ENCODE assay signal across 18 cellular contexts in genomic region chr10:79045566-79046175, GRCh38. TPM values are rescaled to one million over a fixed set of nuclear protein-coding genes. Genes with fewer than 3 reads are reported as not detected.
A peak's percentile ranks its signal among the peaks of the same experiment; 100 is the strongest.
DNase-seq lines count a peak whose midpoint lies in the region; ATAC-seq and TF ChIP-seq lines count a peak whose summit lies in the region.
"Had no signal": no experiment of that assay in that cellular context is flagged by ENCODE, and none has a peak within 500 bp of the region (broad histone marks: within the 10 kb centered on the region; RNA-seq: fewer than 3 reads in every experiment).

No MANE protein-coding gene starts in this region.

- in situ Hi-C loops in GM13976 (cut with MboI; ENCODE audit: low sequenced_read_pairs, unreplicated experiment): no loop called here

- H3K4me3 Mint-ChIP-seq in activated CD4-positive, alpha-beta T cell treated with anti-CD3 and anti-CD28 coated beads, Interleukin-2, amount 10 ng/mL, durations not matched to agents 7 days and 5 days: no peak overlapping the region
- H3K4me3 Mint-ChIP-seq in activated CD4-positive, alpha-beta T cell treated with anti-CD3 and anti-CD28 coated beads for 36 hours: no peak overlapping the region
- H3K4me3 Mint-ChIP-seq: stimulated activated naive CD8-positive, alpha-beta T cell treated with anti-CD3 and anti-CD28 coated beads, Interleukin-15, Interleukin-2, amounts not matched to agents 100 ng/mL and 50 ng/mL, for 24 hours had no signal

- CTCF ChIA-PET in activated CD4-positive, alpha-beta T cell treated with anti-CD3 and anti-CD28 coated beads, Interleukin-2, amount 10 ng/mL, durations not matched to agents 7 days and 5 days (lab: Charles Lee): interaction anchor here (0.9 to 1.0 kb wide), 2 partner anchors 12 to 20 kb away, joined by 3 to 4 read pairs; no protein-coding TSS in a partner anchor
- CTCF ChIA-PET in activated CD4-positive, alpha-beta T cell treated with anti-CD3 and anti-CD28 coated beads for 36 hours (lab: Charles Lee): interaction anchor here (0.5 kb wide), 1 partner anchor 17 kb away, joined by 4 read pairs; no protein-coding TSS in a partner anchor

- POLR2A ChIA-PET in activated CD4-positive, alpha-beta T cell treated with anti-CD3 and anti-CD28 coated beads, Interleukin-2, amount 10 ng/mL, durations not matched to agents 7 days and 5 days (lab: Charles Lee): no interaction called here
- POLR2A ChIA-PET in activated CD4-positive, alpha-beta T cell treated with anti-CD3 and anti-CD28 coated beads for 36 hours (lab: Charles Lee): no interaction called here

- ATAC-seq in activated CD4-positive, alpha-beta T cell treated with anti-CD3 and anti-CD28 coated beads for 36 hours: no peak
- ATAC-seq in esophagus mucosa (peak; percentile 30), GM19467 (IDR thresholded peaks at IDR 0.05; ENCODE audit: unreplicated experiment) (no peak)
- ATAC-seq: heart left ventricle had no signal

- intact Hi-C loops in activated CD4-positive, alpha-beta T cell treated with anti-CD3 and anti-CD28 coated beads for 36 hours (cut with DNase I, micrococcal nuclease): no loop called here
- intact Hi-C loops in posterior vena cava (cut with DNase I): loop anchor here in 1 of 2 donors (10.0 kb wide), 1 partner anchor 171 kb away; no protein-coding TSS in a partner anchor

- H3K27ac Mint-ChIP-seq in activated CD4-positive, alpha-beta T cell treated with anti-CD3 and anti-CD28 coated beads, Interleukin-2, amount 10 ng/mL, durations not matched to agents 7 days and 5 days: peak overlapping the region; percentile 97
- H3K27ac Mint-ChIP-seq in activated CD4-positive, alpha-beta T cell treated with anti-CD3 and anti-CD28 coated beads for 36 hours: no peak overlapping the region
- H3K27ac Mint-ChIP-seq: stimulated activated naive CD8-positive, alpha-beta T cell treated with anti-CD3 and anti-CD28 coated beads, Interleukin-15, Interleukin-2, amounts not matched to agents 100 ng/mL and 50 ng/mL, for 24 hours had no signal

- no peaks in the 10 kb centered on the region for H3K9me3 Mint-ChIP-seq in activated CD4-positive, alpha-beta T cell treated with anti-CD3 and anti-CD28 coated beads, Interleukin-2, amount 10 ng/mL, durations not matched to agents 7 days and 5 days
- H3K9me3 Mint-ChIP-seq in activated CD4-positive, alpha-beta T cell treated with anti-CD3 and anti-CD28 coated beads for 36 hours (ENCODE audit: low read depth): peaks cover 3% of the 10 kb centered on the region
- H3K9me3 Mint-ChIP-seq: naive B cell; stimulated activated naive CD8-positive, alpha-beta T cell treated with anti-CD3 and anti-CD28 coated beads, Interleukin-15, Interleukin-2, amounts not matched to agents 100 ng/mL and 50 ng/mL, for 24 hours had no signal

- no peak for DNase-seq in activated CD4-positive, alpha-beta T cell treated with anti-CD3 and anti-CD28 coated beads, Interleukin-2, amount 10 ng/mL, durations not matched to agents 7 days and 5 days
- no peak for DNase-seq in activated CD4-positive, alpha-beta T cell treated with anti-CD3 and anti-CD28 coated beads for 36 hours
- peak; percentile 14 for DNase-seq in GM13976 (ENCODE audit: low spot score)
- peak; percentile 22 for DNase-seq in posterior vena cava (ENCODE audit: low spot score)
- no peak for DNase-seq in NCI-H2107 treated with DMSO at 0.1 percent for 48 hours (lab: John Stamatoyannopoulos, UW; ENCODE audit: unreplicated experiment)
- DNase-seq in ecto neural progenitor cell (ENCODE audit: low spot score): no peak
- DNase-seq: cerebellar nuclear complex; HCEC 1CT; mammary epithelial cell; naive B cell; NCI-H1436; NCI-H2171 treated with DMSO at 0.1 percent for 48 hours; SHP77 treated with DMSO at 0.1 percent for 48 hours; stimulated activated CD4-positive, alpha-beta T cell treated with anti-CD3 and anti-CD28 coated beads, Interleukin-1b, Interleukin-23, amount 100 ng/mL, for 48 hours had no signal

- H3K4me1 Mint-ChIP-seq in activated CD4-positive, alpha-beta T cell treated with anti-CD3 and anti-CD28 coated beads, Interleukin-2, amount 10 ng/mL, durations not matched to agents 7 days and 5 days: peaks cover 72% of the 10 kb centered on the region
- H3K4me1 Mint-ChIP-seq in activated CD4-positive, alpha-beta T cell treated with anti-CD3 and anti-CD28 coated beads for 36 hours: peaks cover 55% of the 10 kb centered on the region

- TF ChIP-seq CTCF in GM13976 (IDR thresholded peaks at IDR 0.05; ENCODE audit: borderline replicate concordance, control extremely low read depth, extremely low read depth, insufficient read depth, missing control alignments): no peak

- H3K36me3 Mint-ChIP-seq in activated CD4-positive, alpha-beta T cell treated with anti-CD3 and anti-CD28 coated beads, Interleukin-2, amount 10 ng/mL, durations not matched to agents 7 days and 5 days (ENCODE audit: low read depth): peaks cover 1% of the 10 kb centered on the region
- H3K36me3 Mint-ChIP-seq in activated CD4-positive, alpha-beta T cell treated with anti-CD3 and anti-CD28 coated beads for 36 hours (ENCODE audit: low read depth): no peaks in the 10 kb centered on the region
- H3K36me3 Mint-ChIP-seq: naive B cell had no signal

- H3K27me3 Mint-ChIP-seq in activated CD4-positive, alpha-beta T cell treated with anti-CD3 and anti-CD28 coated beads, Interleukin-2, amount 10 ng/mL, durations not matched to agents 7 days and 5 days: peaks cover 22% of the 10 kb centered on the region
- no peaks in the 10 kb centered on the region for H3K27me3 Mint-ChIP-seq in activated CD4-positive, alpha-beta T cell treated with anti-CD3 and anti-CD28 coated beads for 36 hours
- H3K27me3 Mint-ChIP-seq: naive B cell; stimulated activated naive CD8-positive, alpha-beta T cell treated with anti-CD3 and anti-CD28 coated beads, Interleukin-15, Interleukin-2, amounts not matched to agents 100 ng/mL and 50 ng/mL, for 24 hours had no signal

RNA-seq across cellular contexts. Expression of gene ZMIZ1, which starts 23.1 kb away (rescaled TPM):
- 10 to 100 TPM; 27.8 to 31.5 TPM for total RNA-seq in activated CD4-positive, alpha-beta T cell treated with anti-CD3 and anti-CD28 coated beads, Interleukin-2, amount 10 ng/mL, durations not matched to agents 7 days and 5 days
- total RNA-seq in activated CD4-positive, alpha-beta T cell treated with anti-CD3 and anti-CD28 coated beads for 36 hours: 10 to 100 TPM; 33.9 to 34.3 TPM
- total RNA-seq in esophagus mucosa (43.8 TPM), posterior vena cava (10 to 100 TPM; 61.5 to 62.6 TPM)

Comparison
In these comparisons a context has a peak if more than half of its experiments do, and no peak if none do; other contexts are left out.
1. DNase-seq: peak in GM13976 (single experiment) and posterior vena cava (single experiment); none in activated CD4-positive, alpha-beta T cell treated with anti-CD3 and anti-CD28 coated beads, Interleukin-2, amount 10 ng/mL, durations not matched to agents 7 days and 5 days (single experiment), activated CD4-positive, alpha-beta T cell treated with anti-CD3 and anti-CD28 coated beads for 36 hours (single experiment), NCI-H2107 treated with DMSO at 0.1 percent for 48 hours (single experiment) and ecto neural progenitor cell (single experiment).